In the genomic region with DNA sequence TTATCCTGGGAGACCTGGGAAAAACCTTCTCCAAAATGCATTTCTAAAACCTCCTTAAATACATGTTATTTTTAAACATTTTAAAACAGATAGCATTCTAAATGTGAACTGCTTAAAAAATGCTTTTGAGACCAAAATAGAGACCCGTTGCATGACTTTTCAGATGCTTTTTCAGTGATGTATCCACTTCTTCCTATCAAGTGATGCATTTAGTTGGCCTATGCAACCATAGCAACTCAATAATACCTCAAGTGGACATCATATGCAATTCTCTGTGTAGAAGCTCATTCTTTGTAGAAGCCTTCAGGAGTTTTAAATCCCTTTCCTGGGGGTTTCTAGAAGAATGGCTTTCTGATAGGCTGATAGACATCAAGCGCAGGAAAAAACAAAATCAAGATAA, we compare ENCODE assay signal across 24 cellular contexts.
DNase-seq lines count a peak whose midpoint lies in the region; ATAC-seq and TF ChIP-seq lines count a peak whose summit lies in the region.
"Had no signal": no experiment of that assay in that cellular context is flagged by ENCODE, and none has a peak within 500 bp of the region (broad histone marks: within the 10 kb centered on the region; RNA-seq: fewer than 3 reads in every experiment).

No MANE protein-coding gene starts in this region.

- no peak overlapping the region for H2AK9ac ChIP-seq in IMR-90 (replicated peaks; ENCODE audit: low read depth, low read length, poor library complexity)

- no peaks in the 10 kb centered on the region for H3K36me3 ChIP-seq in IMR-90 (ENCODE audit: control insufficient read depth, insufficient read depth, low read length)

- H2BK120ac ChIP-seq in IMR-90 (ENCODE audit: low read depth, low read length): no peak overlapping the region

- peaks cover 6% of the 10 kb centered on the region for H3K4me1 Mint-ChIP-seq in nephron progenitor cell
- H3K4me1 Mint-ChIP-seq: CD4-positive, alpha-beta memory T cell had no signal

- H3K14ac ChIP-seq in IMR-90 (replicated peaks; ENCODE audit: low read depth, low read length): no peak overlapping the region

- WGBS in IMR-90 (ENCODE audit: extremely low coverage in 2 of 2, insufficient read length in 1 of 2), 2 experiments: no CpG with 5 or more reads among the region's 2 CpGs

- no peak overlapping the region for H3K4ac ChIP-seq in IMR-90 (ENCODE audit: low read depth, low read length)

- no peak overlapping the region for H3K4me2 ChIP-seq in IMR-90 (ENCODE audit: low read depth, low read length)
- H3K4me2 ChIP-seq: KMS-11 had no signal

- H4K8ac ChIP-seq in IMR-90 (ENCODE audit: low read depth in 2 of 2, low read length in 2 of 2): no peak overlapping the region

- H3K4me3 ChIP-seq in AG10803 (ENCODE audit: low read length) (no peak overlapping the region), IMR-90 (ENCODE audit: insufficient read depth, low read depth, low read length) (no peak overlapping the region)
- H3K4me3 ChIP-seq: HAP-1, SJCRH30 had no signal

- no peak overlapping the region for H4K5ac ChIP-seq in IMR-90 (ENCODE audit: low read depth, low read length)

- DNase-seq in AG10803 (ENCODE audit: low read depth): peak; percentile 6
- peak; percentile 55 for DNase-seq in IMR-90
- DNase-seq in fibroblast of peridontal ligament (ENCODE audit: extremely low read depth): peak; percentile 31
- DNase-seq in nephron progenitor cell: no peak
- DNase-seq in Kasumi-1 (lab: John Stamatoyannopoulos, UW): no peak
- DNase-seq in NCI-H1105 (lab: John Stamatoyannopoulos, UW): no peak
- DNase-seq: C1 segment of cervical spinal cord; CD4-positive, alpha-beta memory T cell; COR-L47; DMS79; GF-D8; GOT3; NCI-H1092; NCI-H1436; NCI-H187; NCI-H446; NCI-H524 treated with DMSO at 0.1 percent for 48 hours; NCI-H774; SJCRH30 had no signal

- no TSS peak for BruUV-seq in IMR-90 (replicated peaks; lab: Mats Ljungman, UMichigan)

- CTCF ChIA-PET in IMR-90 (lab: Yijun Ruan, JAX): no interaction called here

- peak overlapping the region; percentile 36 for H3K27ac Mint-ChIP-seq in nephron progenitor cell
- H3K27ac Mint-ChIP-seq: CD4-positive, alpha-beta memory T cell; IgD-negative memory B cell had no signal

- ATAC-seq in IMR-90 (ENCODE audit: low read depth) (no peak), HG03025 (IDR thresholded peaks at IDR 0.05; ENCODE audit: low FRiP score, unreplicated experiment) (no peak)
- ATAC-seq: SK-N-SH treated with all-trans-retinoic acid at 6 μM for 48 hours had no signal

- H3K4me1 ChIP-seq in IMR-90 (ENCODE audit: control insufficient read depth, insufficient read depth, low read length): no peaks in the 10 kb centered on the region
- H3K4me1 ChIP-seq: HAP-1, SJCRH30 had no signal

- no peak overlapping the region for H2AK5ac ChIP-seq in IMR-90 (ENCODE audit: low read depth, low read length)

- no peak for TF ChIP-seq RAD21 in IMR-90 (IDR thresholded peaks at IDR 0.05; ENCODE audit: low read length)

- POLR2A ChIA-PET in IMR-90 (lab: Charles Lee; ENCODE audit: unreplicated experiment): no interaction called here

- H3K9me3 ChIP-seq in IMR-90 (ENCODE audit: control insufficient read depth, insufficient read depth, low read length): no peaks in the 10 kb centered on the region
- H3K9me3 ChIP-seq: HAP-1, SJCRH30 had no signal

- no peaks in the 10 kb centered on the region for H3K9me3 Mint-ChIP-seq in nephron progenitor cell

- intact Hi-C loops in IMR-90 (cut with micrococcal nuclease): no loop called here

- H3K9me1 ChIP-seq in IMR-90 (ENCODE audit: insufficient read depth, low read length): peaks cover 4% of the 10 kb centered on the region; the same call in 1 of the 2 replicates

- no peak overlapping the region for H3K9ac ChIP-seq in IMR-90 (ENCODE audit: low read depth, low read length)
- H3K9ac ChIP-seq: KMS-11 had no signal

- no peaks in the 10 kb centered on the region for H3K27me3 Mint-ChIP-seq in nephron progenitor cell (ENCODE audit: low read depth, poor library complexity)

- peaks cover 79% of the 10 kb centered on the region for H3K36me3 Mint-ChIP-seq in nephron progenitor cell (ENCODE audit: low read depth)
- H3K36me3 Mint-ChIP-seq: CD4-positive, alpha-beta memory T cell; IgD-negative memory B cell had no signal

- no peak overlapping the region for H3K18ac ChIP-seq in IMR-90 (ENCODE audit: low read depth, low read length)

- TF ChIP-seq POLR2A in IMR-90 (IDR thresholded peaks at IDR 0.05; ENCODE audit: low read depth, low read length): no peak

- in situ Hi-C loops in IMR-90 (cut with MboI; ENCODE audit: low sequenced_read_pairs): no loop called here

- no peak overlapping the region for H3K27ac ChIP-seq in IMR-90 (ENCODE audit: insufficient read depth, low read length)
- H3K27ac ChIP-seq: KMS-11, SJCRH30 had no signal

- no peaks in the 10 kb centered on the region for H3K27me3 ChIP-seq in IMR-90 (ENCODE audit: control insufficient read depth, insufficient read depth, low read length)
- H3K27me3 ChIP-seq: SJCRH30 had no signal

- H2BK15ac ChIP-seq in IMR-90 (ENCODE audit: low read depth, low read length): no peak overlapping the region

- no peak for TF ChIP-seq CTCF in AG10803 (conservative IDR thresholded peaks at IDR 0.05; ENCODE audit: low read length)
- TF ChIP-seq CTCF in IMR-90 (conservative IDR thresholded peaks at IDR 0.05; ENCODE audit: low read depth, low read length): no peak
- no peak for TF ChIP-seq CTCF in nephron progenitor cell (IDR thresholded peaks at IDR 0.05)

- no peak overlapping the region for H3K56ac ChIP-seq in IMR-90 (ENCODE audit: extremely low read depth, insufficient read depth, low read length)

- no peak overlapping the region for H3K23ac ChIP-seq in IMR-90 (ENCODE audit: low read depth, low read length)

- no peak overlapping the region for H2BK20ac ChIP-seq in IMR-90 (ENCODE audit: low read depth, low read length)

- dilution Hi-C loops in IMR-90 (cut with HindIII; ENCODE audit: low sequenced_read_pairs, unreplicated experiment): no loop called here

- H2AFZ ChIP-seq in IMR-90 (replicated peaks; ENCODE audit: low read length, poor library complexity): no peak overlapping the region

- H2BK5ac ChIP-seq in IMR-90 (ENCODE audit: low read depth, low read length, poor library complexity, severe bottlenecking): no peak overlapping the region

- no peaks in the 10 kb centered on the region for H3K79me1 ChIP-seq in IMR-90 (ENCODE audit: low read depth in 1 of 2, low read length in 2 of 2)

- H3K4me3 Mint-ChIP-seq in nephron progenitor cell: no peak overlapping the region
- H3K4me3 Mint-ChIP-seq: CD4-positive, alpha-beta memory T cell; IgD-negative memory B cell had no signal

- no peaks in the 10 kb centered on the region for H4K20me1 ChIP-seq in IMR-90 (ENCODE audit: insufficient read depth, low read length)

- H4K91ac ChIP-seq in IMR-90 (ENCODE audit: insufficient read depth, low read depth, low read length): no peak overlapping the region

TF ChIP-seq in IMR-90, 13 proteins besides CTCF, POLR2A, EP300 and RAD21:
- TF ChIP-seq, protein P1, sequence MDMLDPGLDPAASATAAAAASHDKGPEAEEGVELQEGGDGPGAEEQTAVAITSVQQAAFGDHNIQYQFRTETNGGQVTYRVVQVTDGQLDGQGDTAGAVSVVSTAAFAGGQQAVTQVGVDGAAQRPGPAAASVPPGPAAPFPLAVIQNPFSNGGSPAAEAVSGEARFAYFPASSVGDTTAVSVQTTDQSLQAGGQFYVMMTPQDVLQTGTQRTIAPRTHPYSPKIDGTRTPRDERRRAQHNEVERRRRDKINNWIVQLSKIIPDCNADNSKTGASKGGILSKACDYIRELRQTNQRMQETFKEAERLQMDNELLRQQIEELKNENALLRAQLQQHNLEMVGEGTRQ (IDR thresholded peaks at IDR 0.05; ENCODE audit: low read depth, low read length): no peak
- TF ChIP-seq, protein P2, sequence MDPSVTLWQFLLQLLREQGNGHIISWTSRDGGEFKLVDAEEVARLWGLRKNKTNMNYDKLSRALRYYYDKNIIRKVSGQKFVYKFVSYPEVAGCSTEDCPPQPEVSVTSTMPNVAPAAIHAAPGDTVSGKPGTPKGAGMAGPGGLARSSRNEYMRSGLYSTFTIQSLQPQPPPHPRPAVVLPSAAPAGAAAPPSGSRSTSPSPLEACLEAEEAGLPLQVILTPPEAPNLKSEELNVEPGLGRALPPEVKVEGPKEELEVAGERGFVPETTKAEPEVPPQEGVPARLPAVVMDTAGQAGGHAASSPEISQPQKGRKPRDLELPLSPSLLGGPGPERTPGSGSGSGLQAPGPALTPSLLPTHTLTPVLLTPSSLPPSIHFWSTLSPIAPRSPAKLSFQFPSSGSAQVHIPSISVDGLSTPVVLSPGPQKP (IDR thresholded peaks at IDR 0.05; ENCODE audit: borderline replicate concordance, low read depth, low read length): no peak
- TF ChIP-seq BHLHE40 (IDR thresholded peaks at IDR 0.05; ENCODE audit: low read depth, low read length) (no peak), MXI1 (IDR thresholded peaks at IDR 0.05; ENCODE audit: borderline replicate concordance, low read depth, low read length) (no peak), RCOR1 (IDR thresholded peaks at IDR 0.05; ENCODE audit: insufficient replicate concordance, low read length) (no peak), RFX5 (IDR thresholded peaks at IDR 0.05; ENCODE audit: low read depth, low read length) (no peak), NFE2L2 (IDR thresholded peaks at IDR 0.05; ENCODE audit: low read depth, low read length) (no peak), MAZ (IDR thresholded peaks at IDR 0.05; ENCODE audit: borderline replicate concordance, low read depth, low read length) (no peak), FOS (IDR thresholded peaks at IDR 0.05; ENCODE audit: low read depth, low read length) (no peak), SMC3 (IDR thresholded peaks at IDR 0.05; ENCODE audit: low read depth, low read length) (no peak), MAFK (IDR thresholded peaks at IDR 0.05; ENCODE audit: low read depth, low read length) (no peak), CEBPB (IDR thresholded peaks at IDR 0.05; ENCODE audit: low read depth, low read length) (no peak), CHD1 (IDR thresholded peaks at IDR 0.05; ENCODE audit: low read depth, low read length) (no peak)

Comparison
In these comparisons a context has a peak if more than half of its experiments do, and no peak if none do; other contexts are left out.
1. DNase-seq: peak in AG10803 (single experiment), IMR-90 (single experiment) and fibroblast of peridontal ligament (single experiment); none in nephron progenitor cell (single experiment), Kasumi-1 (0 of 2) and NCI-H1105 (single experiment).